Comparison of ENCODE assay signal across 14 cellular contexts in genomic region chr15:74007820-74008371, GRCh38. TPM values are rescaled to one million over a fixed set of nuclear protein-coding genes. Genes with fewer than 3 reads are reported as not detected.
DNase-seq lines count a peak whose midpoint lies in the region; ATAC-seq and TF ChIP-seq lines count a peak whose summit lies in the region.
"Had no signal": no experiment of that assay in that cellular context is flagged by ENCODE, and none has a peak within 500 bp of the region (broad histone marks: within the 10 kb centered on the region; RNA-seq: fewer than 3 reads in every experiment).

No MANE protein-coding gene starts in this region.

- no TSS peak for BruUV-seq in A673 (replicated peaks; lab: Mats Ljungman, UMichigan)

- no peak overlapping the region for H3K27ac ChIP-seq in A673 (ENCODE audit: low read depth, low read length, poor library complexity, severe bottlenecking)
- H3K27ac ChIP-seq: HL-60, WERI-Rb-1 had no signal

- H3K27me3 Mint-ChIP-seq in T-cell (no peaks in the 10 kb centered on the region), immature natural killer cell (ENCODE audit: low read depth in 3 of 3) (peaks cover 0 to 2% (median 1%) of the 10 kb centered on the region in 3 donors)
- no peaks in the 10 kb centered on the region for H3K27me3 Mint-ChIP-seq in stimulated activated naive CD8-positive, alpha-beta T cell treated with anti-CD3 and anti-CD28 coated beads, Interleukin-15, amount 100 ng/mL, for 72 hours

- peak; percentile 60 to 81 for ATAC-seq in activated CD4-positive, CD25-positive, alpha-beta regulatory T cell treated with anti-CD3 and anti-CD28 coated beads, Interleukin-2, amount 50 U/mL, for 24 hours
- ATAC-seq in T-cell (replicated peaks in 1 of 4): peak; percentile 87 to 95 (median 93)
- peak; percentile 93 for ATAC-seq in stimulated activated naive CD8-positive, alpha-beta T cell treated with anti-CD3 and anti-CD28 coated beads, Interleukin-15, amount 100 ng/mL, for 72 hours
- no peak for ATAC-seq in HG02970 (IDR thresholded peaks at IDR 0.05; ENCODE audit: low FRiP score, unreplicated experiment)
- no peak for ATAC-seq in GM21447 (IDR thresholded peaks at IDR 0.05; ENCODE audit: unreplicated experiment)

- H3K9me3 ChIP-seq in A673 (ENCODE audit: low read depth, low read length, poor library complexity, severe bottlenecking): no peaks in the 10 kb centered on the region

- H3K4me3 Mint-ChIP-seq in T-cell (peak overlapping the region; percentile 34 to 66 (median 61)), immature natural killer cell (peak overlapping the region in 3 of 5 donors; percentile 3 to 27 (median 15))
- H3K4me3 Mint-ChIP-seq in stimulated activated naive CD8-positive, alpha-beta T cell treated with anti-CD3 and anti-CD28 coated beads, Interleukin-15, amount 100 ng/mL, for 72 hours: peak overlapping the region; percentile 61 to 67

- peaks cover 0 to 4% (median 4%) of the 10 kb centered on the region in 3 donors for H3K9me3 Mint-ChIP-seq in T-cell
- no peaks in the 10 kb centered on the region for H3K9me3 Mint-ChIP-seq in immature natural killer cell
- peaks cover 5 to 8% of the 10 kb centered on the region in 2 donors for H3K9me3 Mint-ChIP-seq in stimulated activated naive CD8-positive, alpha-beta T cell treated with anti-CD3 and anti-CD28 coated beads, Interleukin-15, amount 100 ng/mL, for 72 hours

- H3K27me3 ChIP-seq in A673 (replicated peaks; ENCODE audit: insufficient read depth, low read depth, low read length, poor library complexity): no peaks in the 10 kb centered on the region

- CTCF ChIA-PET in T-cell (lab: Charles Lee): no interaction called here
- CTCF ChIA-PET in A673 (lab: Charles Lee): no interaction called here

- H3K36me3 Mint-ChIP-seq in T-cell (peaks cover 49% of the 10 kb centered on the region), immature natural killer cell (peaks cover 20 to 30% (median 23%) of the 10 kb centered on the region in 3 donors)

- DNase-seq in activated CD4-positive, CD25-positive, alpha-beta regulatory T cell treated with anti-CD3 and anti-CD28 coated beads, Interleukin-2, amount 50 U/mL, for 72 hours: no peak
- peak in 17 of 34 experiments; percentile 9 to 46 (median 21) for DNase-seq in T-cell
- no peak for DNase-seq in immature natural killer cell
- DNase-seq in stimulated activated naive CD8-positive, alpha-beta T cell treated with anti-CD3 and anti-CD28 coated beads, Interleukin-15, amount 100 ng/mL, for 72 hours: peak in 1 of 2 donors; percentile 38
- no peak for DNase-seq in A673 (ENCODE audit: low spot score)
- DNase-seq: NCI-H1436 treated with DMSO at 0.1 percent for 48 hours, RPMI8226, small intestine, WERI-Rb-1 had no signal

- peaks cover 65 to 70% (median 68%) of the 10 kb centered on the region in 3 donors for H3K4me1 Mint-ChIP-seq in T-cell
- peaks cover 58 to 75% of the 10 kb centered on the region in 2 donors for H3K4me1 Mint-ChIP-seq in immature natural killer cell
- peaks cover 66% of the 10 kb centered on the region for H3K4me1 Mint-ChIP-seq in stimulated activated naive CD8-positive, alpha-beta T cell treated with anti-CD3 and anti-CD28 coated beads, Interleukin-15, amount 100 ng/mL, for 72 hours

- POLR2A ChIA-PET in T-cell (lab: Charles Lee) (no interaction called here), A673 (lab: Charles Lee; ENCODE audit: low non-redundant PET) (no interaction called here)

- no peaks in the 10 kb centered on the region for H3K4me1 ChIP-seq in A673 (ENCODE audit: insufficient read depth, low read length, poor library complexity, severe bottlenecking)

- intact Hi-C loops in A673 (cut with micrococcal nuclease; ENCODE audit: unreplicated experiment): no loop called here

- peak overlapping the region; percentile 91 to 96 for H3K27ac Mint-ChIP-seq in T-cell
- H3K27ac Mint-ChIP-seq in immature natural killer cell: peak overlapping the region in 5 of 6 donors; percentile 20 to 86 (median 53)
- peak overlapping the region; percentile 20 to 34 for H3K27ac Mint-ChIP-seq in stimulated activated naive CD8-positive, alpha-beta T cell treated with anti-CD3 and anti-CD28 coated beads, Interleukin-15, amount 100 ng/mL, for 72 hours

- H3K36me3 ChIP-seq in A673 (ENCODE audit: insufficient read depth, low read length, poor library complexity, severe bottlenecking): peaks cover 7% of the 10 kb centered on the region

- TF ChIP-seq CTCF in A673 (conservative IDR thresholded peaks at IDR 0.05; ENCODE audit: low read depth, low read length): no peak

- no peak overlapping the region for H3K4me3 ChIP-seq in A673 (ENCODE audit: low read depth, low read length, poor library complexity, severe bottlenecking)
- H3K4me3 ChIP-seq: lung had no signal

RNA-seq across cellular contexts. Expression of gene PML, which starts 13.4 kb away (rescaled TPM):
- 10 to 100 TPM; 43.0 to 79.8 (median 60.7) TPM for total RNA-seq in T-cell
- 10 to 100 TPM in 2 of 3 donors, 1 to 10 TPM in 1; 8.0 to 47.7 (median 16.2) TPM for polyA plus RNA-seq in immature natural killer cell
- total RNA-seq in A673 (2021): 39.7 and 40.0 TPM in 2 replicates

RNA-seq across cellular contexts. Expression of gene STOML1, which starts 15.8 kb away (rescaled TPM):
- 10 to 100 TPM in 3 of 5 donors, 1 to 10 TPM in 2; 5.1 to 13.4 (median 12.0) TPM for total RNA-seq in T-cell
- 10 to 100 TPM; 12.7 to 17.4 (median 13.2) TPM for polyA plus RNA-seq in immature natural killer cell
- 7.3 and 10.3 TPM in 2 replicates for total RNA-seq in A673 (2021)

Comparison
In these comparisons a context has a peak if more than half of its experiments do, and no peak if none do; other contexts are left out.
1. ATAC-seq: peak in activated CD4-positive, CD25-positive, alpha-beta regulatory T cell treated with anti-CD3 and anti-CD28 coated beads, Interleukin-2, amount 50 U/mL, for 24 hours (2 of 2), T-cell (4 of 4) and stimulated activated naive CD8-positive, alpha-beta T cell treated with anti-CD3 and anti-CD28 coated beads, Interleukin-15, amount 100 ng/mL, for 72 hours (single experiment); none in HG02970 (single experiment) and GM21447 (single experiment).
2. H3K27ac Mint-ChIP-seq: peak in every context shown above with its lines; median percentile 94 in T-cell; 53 in immature natural killer cell; 27 in stimulated activated naive CD8-positive, alpha-beta T cell treated with anti-CD3 and anti-CD28 coated beads, Interleukin-15, amount 100 ng/mL, for 72 hours.
3. Peak in every context shown above with its lines, with median percentiles within 50 percentile points of each other: H3K4me3 Mint-ChIP-seq.